11 cellular contexts compared by ENCODE assay signal in the genomic region with DNA sequence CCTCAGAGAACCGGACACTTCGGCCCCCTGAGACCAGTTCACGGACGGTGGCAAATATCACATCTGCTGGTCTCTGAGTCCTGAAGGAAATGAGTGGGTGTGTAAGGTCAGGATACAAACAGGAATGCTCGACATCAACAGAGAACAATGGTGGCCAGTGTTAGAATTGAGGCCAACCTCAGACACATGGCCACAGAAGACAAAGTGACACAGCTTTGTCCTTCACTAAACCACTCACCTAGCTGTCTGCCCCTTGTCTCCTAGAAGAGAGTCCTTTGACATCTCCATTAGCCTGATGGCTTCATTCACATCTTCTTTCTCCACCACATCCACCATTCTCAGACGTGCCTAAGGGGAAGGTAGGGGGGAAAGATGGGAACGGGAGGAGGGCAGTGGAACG. TPM values are rescaled to one million over a fixed set of nuclear protein-coding genes. Genes with fewer than 3 reads are reported as not detected.
DNase-seq lines count a peak whose midpoint lies in the region; ATAC-seq and TF ChIP-seq lines count a peak whose summit lies in the region.
"Had no signal": no experiment of that assay in that cellular context is flagged by ENCODE, and none has a peak within 500 bp of the region (broad histone marks: within the 10 kb centered on the region; RNA-seq: fewer than 3 reads in every experiment).

No MANE protein-coding gene starts in this region.

- H3K4me1 Mint-ChIP-seq in neural crest cell = peaks cover 67% of the 10 kb centered on the region
- peaks cover 58% of the 10 kb centered on the region for H3K4me1 Mint-ChIP-seq in activated CD8-positive, alpha-beta memory T cell treated with anti-CD3 and anti-CD28 coated beads, Interleukin-2, amount 10 ng/mL, durations not matched to agents 7 days and 5 days

- H3K27ac ChIP-seq in PC-3 (ENCODE audit: low read length) = no peak overlapping the region
- H3K27ac ChIP-seq: suprapubic skin had no signal

- H3K79me2 ChIP-seq in PC-3 (ENCODE audit: low read length) = peaks cover 37% of the 10 kb centered on the region

- H2AFZ ChIP-seq in PC-3 (ENCODE audit: low read length) = no peak overlapping the region

- no peaks in the 10 kb centered on the region for H3K27me3 ChIP-seq in PC-3 (ENCODE audit: low read length)
- H3K27me3 ChIP-seq: suprapubic skin had no signal

- peak overlapping the region; percentile 92 for H3K27ac Mint-ChIP-seq in neural crest cell (ENCODE audit: unreplicated experiment)
- H3K27ac Mint-ChIP-seq in activated CD8-positive, alpha-beta memory T cell treated with anti-CD3 and anti-CD28 coated beads, Interleukin-2, amount 10 ng/mL, durations not matched to agents 7 days and 5 days = no peak overlapping the region
- H3K27ac Mint-ChIP-seq: T-helper 2 cell treated with Interferon-gamma antibody and Interleukin-4, amounts not matched to agents 5 μg/mL and 100 μg/mL, for 36 hours had no signal

- no peak for ATAC-seq in PC-3
- no peak for ATAC-seq in activated CD8-positive, alpha-beta memory T cell treated with anti-CD3 and anti-CD28 coated beads, Interleukin-2, amount 10 ng/mL, durations not matched to agents 7 days and 5 days

- peaks cover 15% of the 10 kb centered on the region for H3K4me1 ChIP-seq in PC-3 (ENCODE audit: insufficient read depth, low read length)

- no peak for DNase-seq in PC-3
- DNase-seq in neural crest cell (ENCODE audit: low read depth, low spot score) = no peak
- no peak for DNase-seq in HuH-7.5 (ENCODE audit: low spot score)
- no peak for DNase-seq in activated CD8-positive, alpha-beta memory T cell treated with anti-CD3 and anti-CD28 coated beads, Interleukin-2, amount 10 ng/mL, durations not matched to agents 7 days and 5 days
- DNase-seq: kidney; NCI-H1417 treated with DMSO at 0.1 percent for 48 hours; NCI-H82; nucleus accumbens; stimulated activated CD4-positive, alpha-beta T cell treated with anti-CD3 and anti-CD28 coated beads, Interleukin-2, amount 100 ng/mL, for 24 hours had no signal

- H3K9me2 ChIP-seq in PC-3 (replicated peaks; ENCODE audit: low read length) = no peaks in the 10 kb centered on the region

- H3K27me3 Mint-ChIP-seq in neural crest cell (ENCODE audit: low read depth) = peaks cover 59% of the 10 kb centered on the region
- H3K27me3 Mint-ChIP-seq in activated CD8-positive, alpha-beta memory T cell treated with anti-CD3 and anti-CD28 coated beads, Interleukin-2, amount 10 ng/mL, durations not matched to agents 7 days and 5 days = no peaks in the 10 kb centered on the region

- BruUV-seq in PC-3 (replicated peaks; lab: Mats Ljungman, UMichigan) = TSS peak; percentile 18

- H3K9ac ChIP-seq in PC-3 (ENCODE audit: low read length) = no peak overlapping the region

- H3K9me3 ChIP-seq in PC-3 (ENCODE audit: low read length) = no peaks in the 10 kb centered on the region
- H3K9me3 ChIP-seq: suprapubic skin had no signal

- peaks cover 10% of the 10 kb centered on the region; the same call in 1 of the 2 replicates for H4K20me1 ChIP-seq in PC-3 (ENCODE audit: low read length)

- TF ChIP-seq CTCF in PC-3 (conservative IDR thresholded peaks at IDR 0.05; ENCODE audit: low read depth, low read length) = no peak
- no peak for TF ChIP-seq CTCF in neural crest cell (conservative IDR thresholded peaks at IDR 0.05)

- CTCF ChIA-PET in PC-3 (lab: Charles Lee) = no interaction called here
- CTCF ChIA-PET in activated CD8-positive, alpha-beta memory T cell treated with anti-CD3 and anti-CD28 coated beads, Interleukin-2, amount 10 ng/mL, durations not matched to agents 7 days and 5 days (lab: Charles Lee) = interaction anchor here (1.0 kb wide), 1 partner anchor 10 kb away, joined by 4 read pairs; no protein-coding TSS in a partner anchor

- H3K36me3 ChIP-seq in PC-3 (ENCODE audit: low read depth, low read length) = peaks cover 64% of the 10 kb centered on the region

- no peak overlapping the region for H3K4me3 ChIP-seq in PC-3 (ENCODE audit: low read length)
- H3K4me3 ChIP-seq: suprapubic skin had no signal

- intact Hi-C loops in PC-3 (cut with micrococcal nuclease) = no loop called here

- H3K4me2 ChIP-seq in PC-3 (ENCODE audit: low read length) = no peak overlapping the region

- H3K4me3 Mint-ChIP-seq in neural crest cell = peak overlapping the region; percentile 99
- H3K4me3 Mint-ChIP-seq in activated CD8-positive, alpha-beta memory T cell treated with anti-CD3 and anti-CD28 coated beads, Interleukin-2, amount 10 ng/mL, durations not matched to agents 7 days and 5 days = no peak overlapping the region
- H3K4me3 Mint-ChIP-seq: T-helper 2 cell treated with Interferon-gamma antibody and Interleukin-4, amounts not matched to agents 5 μg/mL and 100 μg/mL, for 36 hours had no signal

- POLR2A ChIA-PET in PC-3 (lab: Charles Lee; ENCODE audit: unreplicated experiment) = no interaction called here

- H3F3A ChIP-seq in PC-3 (ENCODE audit: low read length, unreplicated experiment) = no peaks in the 10 kb centered on the region

- H3K9me3 Mint-ChIP-seq in neural crest cell = no peaks in the 10 kb centered on the region
- no peaks in the 10 kb centered on the region for H3K9me3 Mint-ChIP-seq in activated CD8-positive, alpha-beta memory T cell treated with anti-CD3 and anti-CD28 coated beads, Interleukin-2, amount 10 ng/mL, durations not matched to agents 7 days and 5 days (ENCODE audit: low read depth)
- H3K9me3 Mint-ChIP-seq: T-helper 2 cell treated with Interferon-gamma antibody and Interleukin-4, amounts not matched to agents 5 μg/mL and 100 μg/mL, for 36 hours had no signal

- H3K36me3 Mint-ChIP-seq in neural crest cell (ENCODE audit: low read depth) = peaks cover 56% of the 10 kb centered on the region
- peaks cover 66% of the 10 kb centered on the region for H3K36me3 Mint-ChIP-seq in activated CD8-positive, alpha-beta memory T cell treated with anti-CD3 and anti-CD28 coated beads, Interleukin-2, amount 10 ng/mL, durations not matched to agents 7 days and 5 days

RNA-seq across cellular contexts. Expression of gene COPS6, which starts 4.3 kb away (rescaled TPM):
- total RNA-seq in PC-3 (2014; rRNA removed) (95.7 and 110 TPM in 2 replicates), neural crest cell (142 and 160 TPM in 2 replicates)
- 10 to 100 TPM; 81.2 to 90.8 TPM for total RNA-seq in activated CD8-positive, alpha-beta memory T cell treated with anti-CD3 and anti-CD28 coated beads, Interleukin-2, amount 10 ng/mL, durations not matched to agents 7 days and 5 days

RNA-seq across cellular contexts. Expression of gene MCM7, which starts 8.1 kb away (rescaled TPM):
- total RNA-seq in PC-3 (2014; rRNA removed) (208 and 226 TPM in 2 replicates), neural crest cell (420 and 426 TPM in 2 replicates)
- 100 to 1,000 TPM; 405 to 409 TPM for total RNA-seq in activated CD8-positive, alpha-beta memory T cell treated with anti-CD3 and anti-CD28 coated beads, Interleukin-2, amount 10 ng/mL, durations not matched to agents 7 days and 5 days

RNA-seq across cellular contexts. Expression of gene AP4M1, which starts 8.4 kb away (rescaled TPM):
- 17.9 and 23.9 TPM in 2 replicates for total RNA-seq in PC-3 (2014; rRNA removed)
- 22.6 and 23.6 TPM in 2 replicates for total RNA-seq in neural crest cell
- total RNA-seq in activated CD8-positive, alpha-beta memory T cell treated with anti-CD3 and anti-CD28 coated beads, Interleukin-2, amount 10 ng/mL, durations not matched to agents 7 days and 5 days = 10 to 100 TPM in 1 of 2 experiments, 1 to 10 TPM in 1; 9.9 to 10.6 TPM

RNA-seq across cellular contexts. Expression of gene ZNF3, which starts 11.5 kb away (rescaled TPM):
- total RNA-seq in PC-3 (2014; rRNA removed) = 16.5 and 18.0 TPM in 2 replicates
- total RNA-seq in neural crest cell = 67.1 and 72.3 TPM in 2 replicates
- 10 to 100 TPM; 21.2 to 24.1 TPM for total RNA-seq in activated CD8-positive, alpha-beta memory T cell treated with anti-CD3 and anti-CD28 coated beads, Interleukin-2, amount 10 ng/mL, durations not matched to agents 7 days and 5 days

RNA-seq across cellular contexts. Expression of gene TAF6, which starts 26.1 kb away (rescaled TPM):
- total RNA-seq in PC-3 (2014; rRNA removed) = 51.4 and 58.6 TPM in 2 replicates
- 82.0 and 88.9 TPM in 2 replicates for total RNA-seq in neural crest cell
- total RNA-seq in activated CD8-positive, alpha-beta memory T cell treated with anti-CD3 and anti-CD28 coated beads, Interleukin-2, amount 10 ng/mL, durations not matched to agents 7 days and 5 days = 10 to 100 TPM; 70.4 to 71.4 TPM
